Comparison of ENCODE assay signal across 8 cellular contexts in the genomic region with DNA sequence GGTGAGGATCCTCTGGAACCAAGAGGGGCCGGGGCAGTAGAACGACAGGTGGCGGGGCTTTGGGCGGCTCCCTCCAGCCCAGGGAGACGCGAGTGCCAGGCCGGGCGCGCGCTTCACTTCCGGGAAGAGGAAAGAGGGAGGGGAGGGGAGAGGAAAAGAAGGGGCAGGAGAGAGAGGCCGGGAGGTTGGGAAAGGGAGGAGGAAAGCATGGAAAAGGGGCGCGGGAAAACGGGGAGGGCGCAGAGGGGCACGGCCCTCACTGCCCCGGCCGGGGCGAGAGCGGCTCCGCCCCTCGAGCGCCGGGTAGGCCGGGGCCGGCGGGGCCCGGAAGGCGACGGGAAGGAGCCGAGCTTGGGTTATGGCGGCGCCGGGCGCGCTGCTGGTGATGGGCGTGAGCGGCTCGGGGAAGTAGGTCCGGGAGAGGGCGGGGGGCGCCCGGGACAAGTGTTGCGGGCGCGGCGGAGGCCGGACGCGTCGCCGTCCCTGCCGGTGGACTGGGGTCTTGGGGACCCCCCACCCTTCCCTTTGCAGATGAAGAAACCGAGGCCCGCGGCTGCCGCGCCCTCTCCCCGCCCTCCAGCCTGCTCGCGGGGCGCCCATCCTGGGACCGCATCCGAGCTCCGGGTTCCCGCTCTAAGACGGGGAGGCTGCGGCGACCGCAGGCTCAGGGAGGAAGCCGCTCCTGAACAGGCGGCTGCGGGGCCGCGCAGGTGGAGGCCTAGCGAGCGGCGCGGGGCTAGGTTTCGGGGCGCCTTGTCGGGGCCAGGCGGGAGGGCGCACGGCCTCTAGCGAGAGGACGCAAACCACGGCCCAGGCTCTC. TPM values are rescaled to one million over a fixed set of nuclear protein-coding genes. Genes with fewer than 3 reads are reported as not detected.
A peak's percentile ranks its signal among the peaks of the same experiment; 100 is the strongest.
DNase-seq lines count a peak whose midpoint lies in the region; ATAC-seq and TF ChIP-seq lines count a peak whose summit lies in the region.

A gene (plus strand): TSS at position 330 of the 820 bp plus-strand sequence. CDS start 29 bp downstream, at position 359.

- ATAC-seq in HG02798 (IDR thresholded peaks at IDR 0.05; ENCODE audit: poor library complexity, unreplicated experiment) (peak; percentile 85), activated B cell treated with CpG ODN at 0.5 μM for 24 hours (ENCODE audit: low read depth) (peak; percentile 91)

- POLR2A ChIA-PET in activated B cell treated with CpG ODN at 0.5 μM for 24 hours (lab: Charles Lee), result interaction anchor here (0.6 to 2.4 kb wide), 10 partner anchors 8 to 670 kb away, joined by 3 to 29 read pairs (median 4); a partner anchor contains a TSS

- TF ChIP-seq CTCF in activated B cell treated with CpG ODN at 0.5 μM for 24 hours (IDR thresholded peaks at IDR 0.05), result no peak
- TF ChIP-seq CTCF in kidney epithelial cell (IDR thresholded peaks at IDR 0.05; ENCODE audit: insufficient read depth, low read length, poor library complexity, severe bottlenecking), result no peak

- H3K27me3 ChIP-seq in kidney epithelial cell (ENCODE audit: control insufficient read depth, insufficient read depth, low read length), result no peaks in the 10 kb centered on the region

- intact Hi-C loops in activated B cell treated with CpG ODN at 0.5 μM for 24 hours (cut with micrococcal nuclease), result loop anchor here (1.0 to 2.0 kb wide), 5 partner anchors 26 to 357 kb away; a partner anchor contains a TSS

- H3K4me3 Mint-ChIP-seq in activated B cell treated with CpG ODN at 0.5 μM for 24 hours, result peak within 1 kb of the TSS; percentile 93

- DNase-seq in NCI-H2107 treated with DMSO at 0.1 percent for 48 hours (lab: John Stamatoyannopoulos, UW; ENCODE audit: unreplicated experiment) (peak; percentile 4), NCI-H2107 (lab: John Stamatoyannopoulos, UW) (no peak), NCI-H1417 treated with DMSO at 0.1 percent for 48 hours (lab: John Stamatoyannopoulos, UW) (peak; percentile 4), activated B cell treated with CpG ODN at 0.5 μM for 24 hours (peak; percentile 73), kidney epithelial cell (ENCODE audit: low read depth) (no peak)
- peak; percentile 62 for DNase-seq in central memory CD4-positive, alpha-beta T cell
- DNase-seq in stimulated activated CD4-positive, alpha-beta T cell treated with anti-CD3 and anti-CD28 coated beads, Interleukin-1b, Interleukin-23, amount 100 ng/mL, for 24 hours (ENCODE audit: low read depth in 4 of 4, low spot score in 1 of 4), result peak; percentile 35 to 53 (median 48)

- peak within 1 kb of the TSS; percentile 84 for H3K4me3 ChIP-seq in kidney epithelial cell (ENCODE audit: low read depth, low read length)

- H3K36me3 ChIP-seq in kidney epithelial cell (ENCODE audit: control insufficient read depth, insufficient read depth, low read length), result peaks cover 3% of the 10 kb centered on the region

- H3K36me3 Mint-ChIP-seq in activated B cell treated with CpG ODN at 0.5 μM for 24 hours (ENCODE audit: low read depth), result peaks cover 14% of the 10 kb centered on the region

- peaks cover 33% of the 10 kb centered on the region for H3K4me1 Mint-ChIP-seq in activated B cell treated with CpG ODN at 0.5 μM for 24 hours

- CTCF ChIA-PET in activated B cell treated with CpG ODN at 0.5 μM for 24 hours (lab: Charles Lee), result interaction anchor here (0.8 to 1.9 kb wide), 4 partner anchors 27 to 297 kb away, joined by 3 to 6 read pairs (median 4); a partner anchor contains a TSS

- H3K27me3 Mint-ChIP-seq in activated B cell treated with CpG ODN at 0.5 μM for 24 hours, result no peaks in the 10 kb centered on the region

- H3K9me3 Mint-ChIP-seq in activated B cell treated with CpG ODN at 0.5 μM for 24 hours, result no peaks in the 10 kb centered on the region

- peak within 1 kb of the TSS; percentile 95 for H3K27ac Mint-ChIP-seq in activated B cell treated with CpG ODN at 0.5 μM for 24 hours

RNA-seq across cellular contexts. Expression of the gene that starts here (rescaled TPM):
- total RNA-seq in activated B cell treated with CpG ODN at 0.5 μM for 24 hours (7.9 and 8.4 TPM in 2 replicates), kidney epithelial cell (3.6 and 6.8 TPM in 2 replicates)

Comparison
In these comparisons a context has a peak if more than half of its experiments do, and no peak if none do; other contexts are left out.
1. DNase-seq: peak in NCI-H2107 treated with DMSO at 0.1 percent for 48 hours (single experiment), NCI-H1417 treated with DMSO at 0.1 percent for 48 hours (single experiment), activated B cell treated with CpG ODN at 0.5 μM for 24 hours (single experiment), central memory CD4-positive, alpha-beta T cell (single experiment) and stimulated activated CD4-positive, alpha-beta T cell treated with anti-CD3 and anti-CD28 coated beads, Interleukin-1b, Interleukin-23, amount 100 ng/mL, for 24 hours (4 of 4); none in NCI-H2107 (single experiment) and kidney epithelial cell (single experiment).